ENCODE assay signal across 8 cellular contexts in genomic region chr22:36065775-36066544, GRCh38.
DNase-seq lines count a peak whose midpoint lies in the region; ATAC-seq and TF ChIP-seq lines count a peak whose summit lies in the region.

No MANE protein-coding gene starts in this region.

- DNase-seq in COR-L47 (lab: John Stamatoyannopoulos, UW): peak; percentile 96
- peak; percentile 96 for DNase-seq in OCI-M1 (lab: John Stamatoyannopoulos, UW)
- peak; percentile 74 for DNase-seq in activated T-cell treated with anti-CD3 and anti-CD28 coated beads for 48 hours (ENCODE audit: low read depth)
- no peak for DNase-seq in epithelial cell of prostate (ENCODE audit: low read depth, low spot score)
- peak; percentile 90 for DNase-seq in midbrain (lab: John Stamatoyannopoulos, UW)
- DNase-seq in stimulated activated CD8-positive, alpha-beta memory T cell treated with anti-CD3 and anti-CD28 coated beads, Interleukin-15, amount 100 ng/mL, for 24 hours (ENCODE audit: low read depth): peak; percentile 40

- no peak for ATAC-seq in GM18511 (IDR thresholded peaks at IDR 0.05; ENCODE audit: unreplicated experiment)

- peak; percentile 61 for TF ChIP-seq RAD21 in Ishikawa (IDR thresholded peaks at IDR 0.05; ENCODE audit: low read depth)

- H3K27ac ChIP-seq in epithelial cell of prostate: peak overlapping the region; percentile 51

- no peak for TF ChIP-seq EP300 in Ishikawa (IDR thresholded peaks at IDR 0.05; ENCODE audit: borderline replicate concordance)

TF ChIP-seq in Ishikawa, 13 proteins besides CTCF, POLR2A, EP300 and RAD21:
- TF ChIP-seq TCF12 (IDR thresholded peaks at IDR 0.05; ENCODE audit: low read depth) (no peak), TAF1 (IDR thresholded peaks at IDR 0.05; ENCODE audit: low read depth) (peak; percentile 44), FOXM1 (IDR thresholded peaks at IDR 0.05; ENCODE audit: borderline replicate concordance, low read depth) (0 out of 2 replicates have a peak, but pooled peaks have one; percentile 26), YY1 (IDR thresholded peaks at IDR 0.05; ENCODE audit: low read depth) (peak; percentile 68), CREB1 (IDR thresholded peaks at IDR 0.05; ENCODE audit: low read depth) (no peak), EGR1 (IDR thresholded peaks at IDR 0.05) (no peak), ZBTB7A (IDR thresholded peaks at IDR 0.05; ENCODE audit: low read depth) (no peak; the same call in 1 of the 2 replicates), CEBPB (IDR thresholded peaks at IDR 0.05) (0 out of 2 replicates have a peak, but pooled peaks have one; percentile 13), TEAD4 (IDR thresholded peaks at IDR 0.05) (no peak; the same call in none of the 2 replicates), NFIC (IDR thresholded peaks at IDR 0.05) (no peak)
- TF ChIP-seq, protein P1, sequence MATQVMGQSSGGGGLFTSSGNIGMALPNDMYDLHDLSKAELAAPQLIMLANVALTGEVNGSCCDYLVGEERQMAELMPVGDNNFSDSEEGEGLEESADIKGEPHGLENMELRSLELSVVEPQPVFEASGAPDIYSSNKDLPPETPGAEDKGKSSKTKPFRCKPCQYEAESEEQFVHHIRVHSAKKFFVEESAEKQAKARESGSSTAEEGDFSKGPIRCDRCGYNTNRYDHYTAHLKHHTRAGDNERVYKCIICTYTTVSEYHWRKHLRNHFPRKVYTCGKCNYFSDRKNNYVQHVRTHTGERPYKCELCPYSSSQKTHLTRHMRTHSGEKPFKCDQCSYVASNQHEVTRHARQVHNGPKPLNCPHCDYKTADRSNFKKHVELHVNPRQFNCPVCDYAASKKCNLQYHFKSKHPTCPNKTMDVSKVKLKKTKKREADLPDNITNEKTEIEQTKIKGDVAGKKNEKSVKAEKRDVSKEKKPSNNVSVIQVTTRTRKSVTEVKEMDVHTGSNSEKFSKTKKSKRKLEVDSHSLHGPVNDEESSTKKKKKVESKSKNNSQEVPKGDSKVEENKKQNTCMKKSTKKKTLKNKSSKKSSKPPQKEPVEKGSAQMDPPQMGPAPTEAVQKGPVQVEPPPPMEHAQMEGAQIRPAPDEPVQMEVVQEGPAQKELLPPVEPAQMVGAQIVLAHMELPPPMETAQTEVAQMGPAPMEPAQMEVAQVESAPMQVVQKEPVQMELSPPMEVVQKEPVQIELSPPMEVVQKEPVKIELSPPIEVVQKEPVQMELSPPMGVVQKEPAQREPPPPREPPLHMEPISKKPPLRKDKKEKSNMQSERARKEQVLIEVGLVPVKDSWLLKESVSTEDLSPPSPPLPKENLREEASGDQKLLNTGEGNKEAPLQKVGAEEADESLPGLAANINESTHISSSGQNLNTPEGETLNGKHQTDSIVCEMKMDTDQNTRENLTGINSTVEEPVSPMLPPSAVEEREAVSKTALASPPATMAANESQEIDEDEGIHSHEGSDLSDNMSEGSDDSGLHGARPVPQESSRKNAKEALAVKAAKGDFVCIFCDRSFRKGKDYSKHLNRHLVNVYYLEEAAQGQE (IDR thresholded peaks at IDR 0.05; ENCODE audit: low read depth): no peak
- TF ChIP-seq, protein P2, sequence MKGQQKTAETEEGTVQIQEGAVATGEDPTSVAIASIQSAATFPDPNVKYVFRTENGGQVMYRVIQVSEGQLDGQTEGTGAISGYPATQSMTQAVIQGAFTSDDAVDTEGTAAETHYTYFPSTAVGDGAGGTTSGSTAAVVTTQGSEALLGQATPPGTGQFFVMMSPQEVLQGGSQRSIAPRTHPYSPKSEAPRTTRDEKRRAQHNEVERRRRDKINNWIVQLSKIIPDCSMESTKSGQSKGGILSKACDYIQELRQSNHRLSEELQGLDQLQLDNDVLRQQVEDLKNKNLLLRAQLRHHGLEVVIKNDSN (IDR thresholded peaks at IDR 0.05): peak; percentile 97
- TF ChIP-seq, protein P3, sequence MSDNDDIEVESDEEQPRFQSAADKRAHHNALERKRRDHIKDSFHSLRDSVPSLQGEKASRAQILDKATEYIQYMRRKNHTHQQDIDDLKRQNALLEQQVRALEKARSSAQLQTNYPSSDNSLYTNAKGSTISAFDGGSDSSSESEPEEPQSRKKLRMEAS (IDR thresholded peaks at IDR 0.05): peak; percentile 94
